1 cellular context compared by ENCODE assay signal in genomic region chr14:64365358-64365889, GRCh38.
TF ChIP-seq lines count a peak whose summit lies in the region.

No MANE protein-coding gene starts in this region.

TF ChIP-seq in K562, 482 proteins besides CTCF, POLR2A, EP300 and RAD21:
- TF ChIP-seq ZBTB40 (IDR thresholded peaks at IDR 0.05) (peak; percentile 71), ZBTB40 (CRISPR knock-in tag; IDR thresholded peaks at IDR 0.05) (peak; percentile 74)
